8 cellular contexts compared by ENCODE assay signal in genomic region chr9:6197330-6197729, GRCh38. TPM values are rescaled to one million over a fixed set of nuclear protein-coding genes. Genes with fewer than 3 reads are reported as not detected.
DNase-seq lines count a peak whose midpoint lies in the region; ATAC-seq and TF ChIP-seq lines count a peak whose summit lies in the region.

No MANE protein-coding gene starts in this region.

- no peak overlapping the region for H3K4me2 ChIP-seq in hepatocyte

- no peak overlapping the region for H3K4me3 ChIP-seq in adrenal gland
- H3K4me3 ChIP-seq in hepatocyte = no peak overlapping the region
- no peak overlapping the region for H3K4me3 ChIP-seq in tibial nerve

- peak in 5 of 6 experiments; percentile 3 to 41 (median 39) for TF ChIP-seq CTCF in adrenal gland (IDR thresholded peaks at IDR 0.05)
- TF ChIP-seq CTCF in hepatocyte (IDR thresholded peaks at IDR 0.05; ENCODE audit: poor library complexity) = peak; percentile 29
- peak in 4 of 5 experiments; percentile 27 to 47 (median 32) for TF ChIP-seq CTCF in tibial nerve (IDR thresholded peaks at IDR 0.05)

- H3K9me3 ChIP-seq in adrenal gland (replicated peaks in 1 of 3) (peaks cover 0 to 2% (median 0%) of the 10 kb centered on the region in 3 donors), hepatocyte (ENCODE audit: low read depth) (no peaks in the 10 kb centered on the region), tibial nerve (no peaks in the 10 kb centered on the region)

- H3K27ac ChIP-seq in adrenal gland = no peak overlapping the region
- no peak overlapping the region for H3K27ac ChIP-seq in hepatocyte
- no peak overlapping the region for H3K27ac ChIP-seq in tibial nerve

- no peak overlapping the region for H3K27ac Mint-ChIP-seq in T-helper 2 cell treated with Interferon-gamma antibody and Interleukin-4, amounts not matched to agents 5 μg/mL and 100 μg/mL, for 36 hours

- H3K4me1 ChIP-seq in adrenal gland (replicated peaks in 1 of 2) (no peaks in the 10 kb centered on the region), hepatocyte (ENCODE audit: insufficient read depth) (no peaks in the 10 kb centered on the region), tibial nerve (no peaks in the 10 kb centered on the region)

- H3K9me3 Mint-ChIP-seq in T-helper 2 cell treated with Interferon-gamma antibody and Interleukin-4, amounts not matched to agents 5 μg/mL and 100 μg/mL, for 36 hours = no peaks in the 10 kb centered on the region

- peaks cover 6% of the 10 kb centered on the region for H3K27me3 Mint-ChIP-seq in T-helper 2 cell treated with Interferon-gamma antibody and Interleukin-4, amounts not matched to agents 5 μg/mL and 100 μg/mL, for 36 hours (ENCODE audit: low read depth)

- no peaks in the 10 kb centered on the region for H3K79me2 ChIP-seq in hepatocyte

- peak; percentile 15 to 71 for DNase-seq in NCI-H526 (lab: John Stamatoyannopoulos, UW)
- DNase-seq in NCI-H526 treated with DMSO at 0.1 percent for 48 hours (lab: John Stamatoyannopoulos, UW) = no peak
- DNase-seq in adrenal gland = peak in 1 of 7 donors; percentile 2
- peak; percentile 11 for DNase-seq in hepatocyte (ENCODE audit: low spot score)
- no peak for DNase-seq in tibial nerve (ENCODE audit: low spot score in 2 of 2)
- no peak for DNase-seq in ureter (ENCODE audit: low spot score)
- no peak for DNase-seq in T-helper 2 cell treated with Interferon-gamma antibody and Interleukin-4, amounts not matched to agents 5 μg/mL and 100 μg/mL, for 36 hours (ENCODE audit: low spot score)

- no peak for TF ChIP-seq POLR2A in adrenal gland (IDR thresholded peaks at IDR 0.05)
- no peak for TF ChIP-seq POLR2A in tibial nerve (IDR thresholded peaks at IDR 0.05)

- no peak overlapping the region for H3K4me3 Mint-ChIP-seq in T-helper 2 cell treated with Interferon-gamma antibody and Interleukin-4, amounts not matched to agents 5 μg/mL and 100 μg/mL, for 36 hours

- TF ChIP-seq EP300 in tibial nerve (IDR thresholded peaks at IDR 0.05) = no peak

- 35 to 52% (median 49%) methylated on average over 3 of the region's 3 CpGs for WGBS in adrenal gland, 4 donors
- WGBS in hepatocyte (ENCODE audit: low lambda C conversion rate, missing lambda C conversion rate) = 53% methylated on average over 3 of the region's 3 CpGs
- 50 to 52% methylated on average over 3 of the region's 3 CpGs for WGBS in tibial nerve, 2 donors

- intact Hi-C loops in adrenal gland (cut with DNase I) = loop anchor here in 1 of 2 donors (10.0 kb wide), 1 partner anchor 107 kb away; no protein-coding TSS in a partner anchor

- no peaks in the 10 kb centered on the region for H3K36me3 Mint-ChIP-seq in T-helper 2 cell treated with Interferon-gamma antibody and Interleukin-4, amounts not matched to agents 5 μg/mL and 100 μg/mL, for 36 hours (ENCODE audit: low read depth)

- no peak overlapping the region for H2AFZ ChIP-seq in hepatocyte

- no peaks in the 10 kb centered on the region for H3K4me1 Mint-ChIP-seq in T-helper 2 cell treated with Interferon-gamma antibody and Interleukin-4, amounts not matched to agents 5 μg/mL and 100 μg/mL, for 36 hours (ENCODE audit: low read depth)

- no peaks in the 10 kb centered on the region for H3K9me2 ChIP-seq in hepatocyte (replicated peaks; ENCODE audit: insufficient read depth)

- no peak for ATAC-seq in GM18868 (IDR thresholded peaks at IDR 0.05; ENCODE audit: unreplicated experiment)

- no peaks in the 10 kb centered on the region for H3K27me3 ChIP-seq in adrenal gland
- no peaks in the 10 kb centered on the region for H3K27me3 ChIP-seq in hepatocyte
- H3K27me3 ChIP-seq in tibial nerve = no peaks in the 10 kb centered on the region

- H3K36me3 ChIP-seq in adrenal gland (replicated peaks in 1 of 2) (no peaks in the 10 kb centered on the region), hepatocyte (replicated peaks; ENCODE audit: insufficient read depth, low read depth) (no peaks in the 10 kb centered on the region), tibial nerve (no peaks in the 10 kb centered on the region)

- no peaks in the 10 kb centered on the region for H4K20me1 ChIP-seq in hepatocyte (ENCODE audit: insufficient read depth, poor library complexity, severe bottlenecking)

RNA-seq across cellular contexts. Expression of gene IL33, which starts 18.3 kb away (rescaled TPM):
- total RNA-seq in adrenal gland (10 to 100 TPM; 18.2 to 54.3 (median 26.0) TPM), hepatocyte (2.0 and 2.1 TPM in 2 replicates), tibial nerve (10 to 100 TPM; 10.3 to 25.5 (median 20.8) TPM), ureter (49.7 TPM)
- polyA plus RNA-seq in adrenal gland (10 to 100 TPM; 19.3 to 32.2 (median 19.9) TPM), hepatocyte (0.28 TPM in 1 of 2 replicates, not detected in the other)

Comparison
In these comparisons a context has a peak if more than half of its experiments do, and no peak if none do; other contexts are left out.
1. DNase-seq: peak in NCI-H526 (2 of 2) and hepatocyte (single experiment); none in NCI-H526 treated with DMSO at 0.1 percent for 48 hours (single experiment), tibial nerve (0 of 2), ureter (single experiment) and T-helper 2 cell treated with Interferon-gamma antibody and Interleukin-4, amounts not matched to agents 5 μg/mL and 100 μg/mL, for 36 hours (single experiment).
2. Peak in every context shown above with its lines, with median percentiles within 50 percentile points of each other: CTCF ChIP-seq.